In the genomic region with DNA sequence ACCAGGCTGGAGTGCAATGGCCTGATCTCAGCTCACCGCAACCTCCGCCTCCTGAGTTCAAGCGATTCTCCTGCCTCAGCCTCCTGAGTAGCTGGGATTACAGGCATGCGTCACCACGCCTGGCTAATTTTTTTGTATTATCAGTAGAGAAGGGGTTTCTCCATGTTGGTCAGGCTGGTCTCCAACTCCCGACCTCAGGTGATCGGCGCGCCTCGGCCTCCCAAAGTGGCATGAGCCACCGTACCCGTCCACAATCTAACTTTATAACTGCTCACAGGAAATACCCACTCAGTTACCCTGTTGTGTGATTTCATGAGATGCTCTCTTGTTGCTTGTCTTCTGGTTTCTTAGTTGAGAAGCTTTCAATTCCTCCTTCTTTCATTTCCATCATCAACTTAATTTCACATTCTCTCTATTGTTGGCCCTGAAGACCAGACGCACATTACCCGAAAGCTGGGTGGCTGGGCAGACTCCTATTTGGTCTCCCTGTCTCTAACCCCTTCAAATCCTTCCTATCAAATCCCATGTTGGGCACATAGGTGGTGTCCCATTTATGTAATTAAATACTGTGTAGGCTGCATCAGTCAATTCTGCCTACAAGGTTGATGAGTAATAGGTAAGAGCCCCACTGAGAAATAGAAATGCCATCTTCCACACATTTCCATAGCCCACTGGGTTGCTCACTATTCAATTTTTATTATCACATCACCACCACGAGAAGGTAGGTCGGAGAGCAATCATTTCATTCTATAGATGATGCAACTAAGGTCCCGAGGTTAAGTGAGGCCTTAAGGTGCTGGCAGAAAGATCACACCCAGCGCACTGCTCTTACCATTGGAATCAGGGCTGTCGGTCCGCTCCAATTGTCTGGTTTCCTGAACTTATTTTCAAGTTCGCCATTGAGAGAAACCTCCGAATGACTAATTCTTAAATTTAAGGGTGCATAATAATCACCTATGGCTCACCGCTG, we compare ENCODE assay signal across 8 cellular contexts.
DNase-seq lines count a peak whose midpoint lies in the region; ATAC-seq and TF ChIP-seq lines count a peak whose summit lies in the region.

No MANE protein-coding gene starts in this region.

- no peak for DNase-seq in adipocyte (ENCODE audit: low read depth)
- peak; percentile 23 for DNase-seq in kidney tubule cell (ENCODE audit: low spot score)
- peak; percentile 51 for DNase-seq in stimulated activated naive CD8-positive, alpha-beta T cell treated with anti-CD3 and anti-CD28 coated beads, Interleukin-15, Interleukin-2, amounts not matched to agents 100 U/mL and 50 U/mL, for 24 hours
- DNase-seq in hippocampal formation (lab: John Stamatoyannopoulos, UW), result no peak
- DNase-seq in C1 segment of cervical spinal cord (lab: John Stamatoyannopoulos, UW), result no peak

- H3K27me3 ChIP-seq in HUES6 (ENCODE audit: control insufficient read depth, insufficient read depth, low read length) (no peaks in the 10 kb centered on the region), adipocyte (replicated peaks; ENCODE audit: control insufficient read depth, insufficient read depth, low read length) (no peaks in the 10 kb centered on the region)

- no peaks in the 10 kb centered on the region for H3K9me3 ChIP-seq in HUES6 (ENCODE audit: control insufficient read depth, insufficient read depth, low read depth, low read length)
- H3K9me3 ChIP-seq in adipocyte (ENCODE audit: control insufficient read depth, low read length), result no peaks in the 10 kb centered on the region

- H3K4me3 ChIP-seq in HUES6 (ENCODE audit: low read depth, low read length) (peak overlapping the region; percentile 92), adipocyte (ENCODE audit: low read length) (peak overlapping the region; percentile 95)

- H3K36me3 ChIP-seq in HUES6 (ENCODE audit: control insufficient read depth, insufficient read depth, low read length) (peaks cover 56% of the 10 kb centered on the region), adipocyte (ENCODE audit: control insufficient read depth, insufficient read depth, low read length, severe bottlenecking) (peaks cover 53% of the 10 kb centered on the region)

- peak overlapping the region; percentile 99 for H3K9ac ChIP-seq in HUES6 (ENCODE audit: low read length)
- peak overlapping the region; percentile 93 for H3K9ac ChIP-seq in adipocyte (ENCODE audit: low read length)

- H3K27ac ChIP-seq in C4-2B (peak overlapping the region; percentile 81), HUES6 (ENCODE audit: low read depth, low read length) (peak overlapping the region; percentile 92)

- peak; percentile 71 for ATAC-seq in stimulated activated naive CD8-positive, alpha-beta T cell treated with anti-CD3 and anti-CD28 coated beads, Interleukin-15, Interleukin-2, amounts not matched to agents 100 U/mL and 50 U/mL, for 24 hours
- ATAC-seq in HG02678 (IDR thresholded peaks at IDR 0.05; ENCODE audit: unreplicated experiment), result no peak

- H3K4me1 ChIP-seq in HUES6 (ENCODE audit: control insufficient read depth, insufficient read depth, low read length) (no peaks in the 10 kb centered on the region), adipocyte (ENCODE audit: control insufficient read depth, insufficient read depth, low read length) (peaks cover 7% of the 10 kb centered on the region)

- no peak for TF ChIP-seq CTCF in C4-2B (conservative IDR thresholded peaks at IDR 0.05)

Comparison
In these comparisons a context has a peak if more than half of its experiments do, and no peak if none do; other contexts are left out.
1. DNase-seq: peak in kidney tubule cell (single experiment) and stimulated activated naive CD8-positive, alpha-beta T cell treated with anti-CD3 and anti-CD28 coated beads, Interleukin-15, Interleukin-2, amounts not matched to agents 100 U/mL and 50 U/mL, for 24 hours (single experiment); none in adipocyte (single experiment), hippocampal formation (0 of 2) and C1 segment of cervical spinal cord (0 of 14).